Comparison of ENCODE assay signal across 24 cellular contexts in the genomic region with DNA sequence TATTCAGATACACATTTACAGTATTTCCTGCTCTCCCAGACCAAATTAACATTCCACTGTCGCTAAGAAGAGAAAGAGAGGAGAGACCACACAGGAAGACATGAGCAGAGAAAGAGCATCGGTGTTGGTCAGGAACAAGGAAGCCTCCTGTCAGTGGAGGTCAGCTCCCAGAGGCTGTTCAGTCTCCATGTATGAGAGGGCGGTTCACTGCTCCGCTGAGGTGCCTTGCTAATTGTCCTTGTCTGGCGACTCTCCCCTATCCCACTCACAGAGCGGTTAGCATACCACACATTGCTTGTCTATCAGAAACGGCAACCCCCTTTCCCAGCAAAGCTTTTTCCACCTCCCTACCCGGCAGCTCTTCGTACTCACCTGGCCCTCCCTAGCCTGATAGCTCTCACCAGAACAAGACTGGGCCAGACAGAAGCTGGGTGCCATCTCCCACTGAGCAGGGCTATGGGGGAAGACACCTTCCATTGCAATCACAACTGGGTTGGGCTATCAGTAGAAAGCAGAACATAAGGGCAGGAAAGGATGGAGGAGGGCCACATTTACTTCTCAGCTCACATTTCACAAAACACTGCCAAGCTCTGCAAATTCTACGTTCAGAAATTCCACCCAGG. TPM values are rescaled to one million over a fixed set of nuclear protein-coding genes. Genes with fewer than 3 reads are reported as not detected.
A peak's percentile ranks its signal among the peaks of the same experiment; 100 is the strongest.
DNase-seq lines count a peak whose midpoint lies in the region; ATAC-seq and TF ChIP-seq lines count a peak whose summit lies in the region.
"Had no signal": no experiment of that assay in that cellular context is flagged by ENCODE, and none has a peak within 500 bp of the region (broad histone marks: within the 10 kb centered on the region; RNA-seq: fewer than 3 reads in every experiment).

No MANE protein-coding gene starts in this region.

- H3K27ac ChIP-seq in RWPE2 (ENCODE audit: poor library complexity, severe bottlenecking) (no peak overlapping the region), iPS DF 6.9 (ENCODE audit: low read length) (no peak overlapping the region)
- H3K27ac ChIP-seq: PC-9, testis, VCaP had no signal

- no peak overlapping the region for H3K4me3 Mint-ChIP-seq in T-helper 2 cell treated with Interferon-gamma antibody and Interleukin-4, amounts not matched to agents 5 μg/mL and 100 μg/mL, for 36 hours
- no peak overlapping the region for H3K4me3 Mint-ChIP-seq in activated T-cell treated with anti-CD3 and anti-CD28 coated beads, Interleukin-2, amount 50 U/mL, for 24 hours
- H3K4me3 Mint-ChIP-seq: activated naive CD8-positive, alpha-beta T cell treated with anti-CD3 and anti-CD28 coated beads, Interleukin-2, amount 10 ng/mL, durations not matched to agents 7 days and 5 days; activated T-cell treated with anti-CD3 and anti-CD28 coated beads, Interleukin-2, amount 50 U/mL, for 72 hours had no signal

- no peaks in the 10 kb centered on the region for H3K36me3 Mint-ChIP-seq in T-helper 2 cell treated with Interferon-gamma antibody and Interleukin-4, amounts not matched to agents 5 μg/mL and 100 μg/mL, for 36 hours (ENCODE audit: low read depth)
- H3K36me3 Mint-ChIP-seq in activated T-cell treated with anti-CD3 and anti-CD28 coated beads, Interleukin-2, amount 50 U/mL, for 24 hours (ENCODE audit: low read depth) = no peaks in the 10 kb centered on the region
- H3K36me3 Mint-ChIP-seq: activated naive CD8-positive, alpha-beta T cell treated with anti-CD3 and anti-CD28 coated beads, Interleukin-2, amount 10 ng/mL, durations not matched to agents 7 days and 5 days had no signal

- peaks cover 2% of the 10 kb centered on the region for H3K4me1 Mint-ChIP-seq in T-helper 2 cell treated with Interferon-gamma antibody and Interleukin-4, amounts not matched to agents 5 μg/mL and 100 μg/mL, for 36 hours (ENCODE audit: low read depth)
- H3K4me1 Mint-ChIP-seq in activated T-cell treated with anti-CD3 and anti-CD28 coated beads, Interleukin-2, amount 50 U/mL, for 24 hours (ENCODE audit: low read depth) = peaks cover 2% of the 10 kb centered on the region

- H3K27me3 Mint-ChIP-seq in T-helper 2 cell treated with Interferon-gamma antibody and Interleukin-4, amounts not matched to agents 5 μg/mL and 100 μg/mL, for 36 hours (ENCODE audit: low read depth) = no peaks in the 10 kb centered on the region
- no peaks in the 10 kb centered on the region for H3K27me3 Mint-ChIP-seq in activated T-cell treated with anti-CD3 and anti-CD28 coated beads, Interleukin-2, amount 50 U/mL, for 24 hours

- H3K36me3 ChIP-seq in H7 (replicated peaks; ENCODE audit: control insufficient read depth, insufficient read depth, low read length) (no peaks in the 10 kb centered on the region), RWPE2 (ENCODE audit: low read depth) (no peaks in the 10 kb centered on the region), iPS DF 6.9 (ENCODE audit: control insufficient read depth, insufficient read depth, low read length) (no peaks in the 10 kb centered on the region)

- peak; percentile 38 for DNase-seq in H7
- DNase-seq in RWPE2 (ENCODE audit: low spot score) = no peak
- peak; percentile 22 for DNase-seq in iPS DF 6.9 (ENCODE audit: low read depth, low spot score)
- DNase-seq in omental fat pad (ENCODE audit: low spot score) = no peak
- no peak for DNase-seq in T-helper 2 cell treated with Interferon-gamma antibody and Interleukin-4, amounts not matched to agents 5 μg/mL and 100 μg/mL, for 36 hours (ENCODE audit: low spot score)
- DNase-seq in activated T-cell treated with anti-CD3 and anti-CD28 coated beads, Interleukin-2, amount 50 U/mL, for 24 hours = no peak
- no peak for DNase-seq in NCI-H82 treated with DMSO at 0.1 percent for 48 hours (lab: John Stamatoyannopoulos, UW; ENCODE audit: unreplicated experiment)
- DNase-seq: activated CD4-positive, alpha-beta T cell treated with anti-CD3 and anti-CD28 coated beads, Interleukin-2, amount 50 U/mL, for 48 hours; activated naive CD8-positive, alpha-beta T cell treated with anti-CD3 and anti-CD28 coated beads, Interleukin-2, amount 10 ng/mL, durations not matched to agents 7 days and 5 days; activated T-cell treated with anti-CD3 and anti-CD28 coated beads, Interleukin-2, amount 50 U/mL, for 72 hours; glutamatergic neuron; KBM-7; NCI-H1092; NCI-H2081 treated with DMSO at 0.1 percent for 48 hours; NCI-H748 treated with DMSO at 0.1 percent for 48 hours; PC-9; posterior cingulate gyrus; stimulated activated CD4-positive, alpha-beta T cell treated with anti-CD3 and anti-CD28 coated beads, Interleukin-4, amount 100 ng/mL, for 4 hours; stimulated activated CD8-positive, alpha-beta memory T cell treated with anti-CD3 and anti-CD28 coated beads, Interleukin-4, amount 100 ng/mL, for 48 hours; testis had no signal

- H3K4me1 ChIP-seq in RWPE2 (ENCODE audit: insufficient read depth, poor library complexity, severe bottlenecking) (no peaks in the 10 kb centered on the region), iPS DF 6.9 (ENCODE audit: control insufficient read depth, insufficient read depth, low read length) (no peaks in the 10 kb centered on the region; the same call in 1 of the 2 replicates)
- H3K4me1 ChIP-seq: testis had no signal

- TF ChIP-seq CTCF in RWPE2 (IDR thresholded peaks at IDR 0.05; ENCODE audit: poor library complexity, severe bottlenecking) (no peak), omental fat pad (IDR thresholded peaks at IDR 0.05) (no peak)

- H3K4me3 ChIP-seq in H7 (ENCODE audit: insufficient read depth, low read depth, low read length) (no peak overlapping the region), RWPE2 (ENCODE audit: severe bottlenecking) (no peak overlapping the region), iPS DF 6.9 (ENCODE audit: low read length) (no peak overlapping the region)
- H3K4me3 ChIP-seq: PC-9, smooth muscle cell, testis had no signal

- WGBS in iPS DF 6.9 (ENCODE audit: insufficient coverage, insufficient read length) = no CpG with 5 or more reads among the region's 10 CpGs

- peaks cover 2% of the 10 kb centered on the region for H3K9me3 Mint-ChIP-seq in T-helper 2 cell treated with Interferon-gamma antibody and Interleukin-4, amounts not matched to agents 5 μg/mL and 100 μg/mL, for 36 hours
- no peaks in the 10 kb centered on the region for H3K9me3 Mint-ChIP-seq in activated T-cell treated with anti-CD3 and anti-CD28 coated beads, Interleukin-2, amount 50 U/mL, for 24 hours
- H3K9me3 Mint-ChIP-seq: activated naive CD8-positive, alpha-beta T cell treated with anti-CD3 and anti-CD28 coated beads, Interleukin-2, amount 10 ng/mL, durations not matched to agents 7 days and 5 days had no signal

- H3K27me3 ChIP-seq in H7 (ENCODE audit: control insufficient read depth, insufficient read depth, low read length) = no peaks in the 10 kb centered on the region
- H3K27me3 ChIP-seq in RWPE2 (ENCODE audit: insufficient read depth, poor library complexity, severe bottlenecking) = no peaks in the 10 kb centered on the region
- no peaks in the 10 kb centered on the region for H3K27me3 ChIP-seq in iPS DF 6.9 (ENCODE audit: control insufficient read depth, insufficient read depth, low read length)
- H3K27me3 ChIP-seq: testis had no signal

- no peaks in the 10 kb centered on the region for H3K9me3 ChIP-seq in RWPE2 (ENCODE audit: severe bottlenecking)
- no peaks in the 10 kb centered on the region for H3K9me3 ChIP-seq in iPS DF 6.9 (ENCODE audit: control insufficient read depth, insufficient read depth, low read length)
- H3K9me3 ChIP-seq: testis had no signal

- ATAC-seq in RWPE2 (ENCODE audit: low read depth) (peak; percentile 10; the same call in 1 of the 3 replicates), omental fat pad (ENCODE audit: low FRiP score) (peak; percentile 14), GM21528 (IDR thresholded peaks at IDR 0.05; ENCODE audit: low FRiP score, unreplicated experiment) (no peak)
- ATAC-seq: activated T-cell treated with anti-CD3 and anti-CD28 coated beads, Interleukin-2, amount 50 U/mL, for 72 hours; esophagus mucosa had no signal

- no peak overlapping the region for H3K27ac Mint-ChIP-seq in T-helper 2 cell treated with Interferon-gamma antibody and Interleukin-4, amounts not matched to agents 5 μg/mL and 100 μg/mL, for 36 hours
- H3K27ac Mint-ChIP-seq in activated T-cell treated with anti-CD3 and anti-CD28 coated beads, Interleukin-2, amount 50 U/mL, for 24 hours = no peak overlapping the region
- H3K27ac Mint-ChIP-seq: activated T-cell treated with anti-CD3 and anti-CD28 coated beads, Interleukin-2, amount 50 U/mL, for 72 hours had no signal

RNA-seq across cellular contexts. Expression of gene LMNB1, which starts 58.6 kb away (rescaled TPM):
- 171 and 174 TPM in 2 replicates for total RNA-seq in H7 (2014; rRNA removed; shearing (Covaris generic))
- 10 to 100 TPM in 3 of 4 donors, 1 to 10 TPM in 1; 4.4 to 20.4 (median 11.9) TPM for total RNA-seq in omental fat pad

Comparison
In these comparisons a context has a peak if more than half of its experiments do, and no peak if none do; other contexts are left out.
1. DNase-seq: peak in H7 (single experiment) and iPS DF 6.9 (single experiment); none in RWPE2 (single experiment), omental fat pad (single experiment), T-helper 2 cell treated with Interferon-gamma antibody and Interleukin-4, amounts not matched to agents 5 μg/mL and 100 μg/mL, for 36 hours (single experiment), activated T-cell treated with anti-CD3 and anti-CD28 coated beads, Interleukin-2, amount 50 U/mL, for 24 hours (single experiment) and NCI-H82 treated with DMSO at 0.1 percent for 48 hours (single experiment).